ENCODE assay signal across 16 cellular contexts in genomic region chr17:73336613-73337400, GRCh38. TPM values are rescaled to one million over a fixed set of nuclear protein-coding genes. Genes with fewer than 3 reads are reported as not detected.
A peak's percentile ranks its signal among the peaks of the same experiment; 100 is the strongest.
DNase-seq lines count a peak whose midpoint lies in the region; ATAC-seq and TF ChIP-seq lines count a peak whose summit lies in the region.
"Had no signal": no experiment of that assay in that cellular context is flagged by ENCODE, and none has a peak within 500 bp of the region (broad histone marks: within the 10 kb centered on the region; RNA-seq: fewer than 3 reads in every experiment).

No MANE protein-coding gene starts in this region.

- no peak overlapping the region for H3K4me3 Mint-ChIP-seq in neural progenitor cell
- H3K4me3 Mint-ChIP-seq: CD8-positive, alpha-beta T cell; naive B cell had no signal

- no peaks in the 10 kb centered on the region for H3K79me2 ChIP-seq in neural progenitor cell (ENCODE audit: low read depth)

- peaks cover 11% of the 10 kb centered on the region for H3K27me3 Mint-ChIP-seq in neural progenitor cell (ENCODE audit: insufficient read depth, low read depth)
- H3K27me3 Mint-ChIP-seq: naive B cell had no signal

- H3K27ac ChIP-seq in heart right ventricle (peak overlapping the region in 6 of 10 donors; percentile 1 to 64 (median 35)), right cardiac atrium (ENCODE audit: low read length) (no peak overlapping the region), esophagus (ENCODE audit: low read depth in 2 of 2, low read length in 1 of 2) (peak overlapping the region; percentile 70 to 93), neural progenitor cell (no peak overlapping the region)

- H3K4me1 Mint-ChIP-seq in neural progenitor cell: peaks cover 46% of the 10 kb centered on the region
- H3K4me1 Mint-ChIP-seq: naive B cell had no signal

- H3K4me2 ChIP-seq in neural progenitor cell: no peak overlapping the region

- no peak for TF ChIP-seq CTCF in heart right ventricle (IDR thresholded peaks at IDR 0.05)
- no peak for TF ChIP-seq CTCF in neural progenitor cell (IDR thresholded peaks at IDR 0.05)

- peaks cover 8% of the 10 kb centered on the region for H4K20me1 ChIP-seq in neural progenitor cell (ENCODE audit: low read depth)

- H3K36me3 ChIP-seq in heart right ventricle (no peaks in the 10 kb centered on the region), esophagus (ENCODE audit: control insufficient read depth in 2 of 2, insufficient read depth in 2 of 2, low read length in 1 of 2) (no peaks in the 10 kb centered on the region), neural progenitor cell (no peaks in the 10 kb centered on the region)

- no peaks in the 10 kb centered on the region for H3K9me3 Mint-ChIP-seq in neural progenitor cell
- H3K9me3 Mint-ChIP-seq: CD8-positive, alpha-beta T cell; naive B cell had no signal

- H3K9ac ChIP-seq in neural progenitor cell: no peak overlapping the region

- WGBS in heart right ventricle, 2 donors: 83 to 86% methylated on average over 11 of the region's 11 CpGs
- WGBS in right cardiac atrium: 83% methylated on average over 11 of the region's 11 CpGs
- 84 to 87% methylated on average over 11 of the region's 11 CpGs for WGBS in esophagus, 2 donors

- intact Hi-C loops in heart right ventricle (cut with DNase I): no loop called here
- intact Hi-C loops in right cardiac atrium (cut with DNase I): no loop called here

- H3K27ac Mint-ChIP-seq in neural progenitor cell: peak overlapping the region; percentile 58
- H3K27ac Mint-ChIP-seq: CD8-positive, alpha-beta T cell had no signal

- H2AFZ ChIP-seq in neural progenitor cell (replicated peaks): no peak overlapping the region

- H3F3A ChIP-seq in neural progenitor cell (ENCODE audit: low read depth): peaks cover 19% of the 10 kb centered on the region

- ATAC-seq in heart right ventricle (peak in 6 of 8 donors; percentile 21 to 48 (median 30)), right cardiac atrium (no peak), GM19463 (IDR thresholded peaks at IDR 0.05; ENCODE audit: unreplicated experiment) (no peak), HG02798 (IDR thresholded peaks at IDR 0.05; ENCODE audit: poor library complexity, unreplicated experiment) (no peak)
- ATAC-seq: CD8-positive, alpha-beta T cell had no signal

- peaks cover 24% of the 10 kb centered on the region for H3K36me3 Mint-ChIP-seq in neural progenitor cell
- H3K36me3 Mint-ChIP-seq: naive B cell had no signal

- H3K27me3 ChIP-seq in heart right ventricle (no peaks in the 10 kb centered on the region), right cardiac atrium (ENCODE audit: control insufficient read depth, insufficient read depth) (no peaks in the 10 kb centered on the region), esophagus (ENCODE audit: control insufficient read depth in 1 of 2, insufficient read depth in 2 of 2, low read length in 2 of 2) (no peaks in the 10 kb centered on the region), neural progenitor cell (no peaks in the 10 kb centered on the region)

- H3K4me3 ChIP-seq in heart right ventricle: no peak overlapping the region
- H3K4me3 ChIP-seq in right cardiac atrium (ENCODE audit: low read length): no peak overlapping the region
- H3K4me3 ChIP-seq in esophagus (ENCODE audit: low read depth in 1 of 2, low read length in 2 of 2): no peak overlapping the region
- H3K4me3 ChIP-seq in neural progenitor cell: no peak overlapping the region

- H3K4me1 ChIP-seq in heart right ventricle: peaks cover 0 to 23% (median 6%) of the 10 kb centered on the region in 9 donors
- no peaks in the 10 kb centered on the region for H3K4me1 ChIP-seq in right cardiac atrium (ENCODE audit: control insufficient read depth, insufficient read depth, low read length)
- H3K4me1 ChIP-seq in esophagus (ENCODE audit: control insufficient read depth in 2 of 2, insufficient read depth in 2 of 2, low read length in 1 of 2): peaks cover 0 to 18% of the 10 kb centered on the region in 2 donors
- H3K4me1 ChIP-seq in neural progenitor cell: peaks cover 14% of the 10 kb centered on the region

- DNase-seq in heart right ventricle (no peak), right cardiac atrium (no peak), neural progenitor cell (ENCODE audit: low spot score) (no peak), DMS153 treated with DMSO at 0.1 percent for 48 hours (lab: John Stamatoyannopoulos, UW; ENCODE audit: unreplicated experiment) (no peak), NCI-H446 (lab: John Stamatoyannopoulos, UW) (no peak)
- DNase-seq: activated CD4-positive, alpha-beta T cell treated with anti-CD3 and anti-CD28 coated beads for 4 hours; activated gamma-delta T cell; anterior cingulate cortex; CD8-positive, alpha-beta T cell; naive B cell; OCI-M1; stimulated activated naive CD4-positive, alpha-beta T cell treated with Interleukin-2 at 50 U/mL for 16 hours; T-helper 9 cell had no signal

- H3K9me3 ChIP-seq in heart right ventricle (no peaks in the 10 kb centered on the region), right cardiac atrium (ENCODE audit: control insufficient read depth, low read length) (no peaks in the 10 kb centered on the region), esophagus (ENCODE audit: control insufficient read depth in 2 of 2, insufficient read depth in 1 of 2, low read depth in 1 of 2, low read length in 1 of 2) (no peaks in the 10 kb centered on the region), neural progenitor cell (ENCODE audit: low read depth) (no peaks in the 10 kb centered on the region)

RNA-seq across cellular contexts. Expression of gene CDC42EP4, which starts 25.0 kb away (rescaled TPM):
- total RNA-seq in heart right ventricle (10 to 100 TPM; 22.0 to 87.6 (median 32.1) TPM), right cardiac atrium (10 to 100 TPM; 28.1 to 47.1 (median 38.4) TPM), neural progenitor cell (ENCODE audit: low replicate concordance) (10.8 and 28.9 TPM in 2 replicates)
- polyA plus RNA-seq in heart right ventricle (10 to 100 TPM; 18.6 to 32.8 TPM), right cardiac atrium (31.9 TPM), esophagus (10 to 100 TPM; 15.7 to 20.0 TPM)

Comparison
In these comparisons a context has a peak if more than half of its experiments do, and no peak if none do; other contexts are left out.
1. ATAC-seq: peak in heart right ventricle (6 of 8); none in right cardiac atrium (0 of 2), GM19463 (single experiment) and HG02798 (single experiment).
2. H3K27ac ChIP-seq: peak in heart right ventricle (6 of 10) and esophagus (2 of 2); none in right cardiac atrium (single experiment) and neural progenitor cell (single experiment).